ENCODE assay signal across 8 cellular contexts in the genomic region with DNA sequence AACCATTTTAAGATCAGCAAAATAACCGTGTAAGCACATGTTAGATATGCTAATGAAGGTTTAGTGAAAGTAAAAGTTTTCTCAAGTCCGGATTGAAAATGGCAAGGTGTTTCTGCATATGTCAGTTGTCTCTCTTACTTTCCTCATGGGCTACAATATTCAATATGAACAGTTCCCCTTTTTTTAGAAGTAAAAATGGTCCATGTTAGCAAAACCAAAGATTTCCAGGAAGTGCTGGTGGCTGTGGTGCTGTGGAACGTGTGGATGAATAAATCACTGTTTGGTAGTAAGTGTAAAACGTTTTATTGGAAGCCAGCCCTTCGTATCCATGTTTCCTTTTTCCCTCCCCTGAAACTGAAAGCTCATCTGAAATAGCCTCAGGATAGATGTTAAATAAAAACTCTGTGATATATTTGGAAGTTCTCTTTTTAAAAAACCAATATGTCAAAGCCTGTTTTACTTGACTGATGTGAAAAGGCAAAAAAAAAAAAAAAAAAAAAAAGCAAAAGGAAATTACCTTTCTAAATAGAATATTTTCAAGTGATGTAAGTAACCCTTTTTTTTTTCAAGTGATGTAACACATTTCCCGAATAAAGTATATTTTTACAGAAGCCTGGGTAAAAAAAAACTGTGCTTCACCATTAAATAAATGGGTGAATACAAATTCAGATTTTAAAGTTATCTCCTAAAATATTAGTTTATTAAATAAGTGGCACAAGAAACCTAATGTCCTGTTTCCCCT. TPM values are rescaled to one million over a fixed set of nuclear protein-coding genes. Genes with fewer than 3 reads are reported as not detected.
DNase-seq lines count a peak whose midpoint lies in the region; ATAC-seq and TF ChIP-seq lines count a peak whose summit lies in the region.

No MANE protein-coding gene starts in this region.

- H3K4me3 Mint-ChIP-seq in central memory CD8-positive, alpha-beta T cell = peak overlapping the region; percentile 79

- H3K36me3 ChIP-seq in osteoblast (ENCODE audit: insufficient read depth, low read length) = no peaks in the 10 kb centered on the region

- peaks cover 5% of the 10 kb centered on the region for H3K9me3 Mint-ChIP-seq in central memory CD8-positive, alpha-beta T cell

- H3K27me3 Mint-ChIP-seq in central memory CD8-positive, alpha-beta T cell = no peaks in the 10 kb centered on the region

- in situ Hi-C loops in G401 (cut with HindIII; ENCODE audit: low sequenced_read_pairs) = no loop called here

- H2AFZ ChIP-seq in osteoblast (ENCODE audit: low read length) = peak overlapping the region; percentile 61

- peak; percentile 68 for ATAC-seq in GM18909 (IDR thresholded peaks at IDR 0.05; ENCODE audit: poor library complexity, unreplicated experiment)
- peak; percentile 73 for ATAC-seq in HG03159 (IDR thresholded peaks at IDR 0.05; ENCODE audit: unreplicated experiment)
- ATAC-seq in central memory CD8-positive, alpha-beta T cell (replicated peaks; ENCODE audit: extremely low read depth, poor library complexity, severe bottlenecking) = peak; percentile 30

- no peak overlapping the region for H3K27ac ChIP-seq in osteoblast (ENCODE audit: low read depth, low read length)

- H3K9me3 ChIP-seq in osteoblast (ENCODE audit: low read depth, low read length) = no peaks in the 10 kb centered on the region

- peak overlapping the region; percentile 82 for H3K27ac Mint-ChIP-seq in central memory CD8-positive, alpha-beta T cell (ENCODE audit: low read depth)

- peak overlapping the region; percentile 71 for H3K4me2 ChIP-seq in osteoblast (ENCODE audit: insufficient read depth, low read length)

- peaks cover 8% of the 10 kb centered on the region for H3K27me3 ChIP-seq in osteoblast (ENCODE audit: insufficient read depth, low read length)

- H3K79me2 ChIP-seq in osteoblast (ENCODE audit: insufficient read depth, low read length) = no peaks in the 10 kb centered on the region

- no peak for TF ChIP-seq CTCF in osteoblast (IDR thresholded peaks at IDR 0.05; ENCODE audit: extremely low read depth, low read depth, low read length)

- DNase-seq in central memory CD8-positive, alpha-beta T cell (ENCODE audit: low spot score in 2 of 2) = no peak
- no peak for DNase-seq in osteoblast (ENCODE audit: insufficient read length, low spot score, missing footprints)
- no peak for DNase-seq in G401 (ENCODE audit: low spot score)
- no peak for DNase-seq in stimulated activated CD4-positive, alpha-beta T cell treated with anti-CD3 and anti-CD28 coated beads, Interleukin-2, amount 100 ng/mL, for 48 hours
- DNase-seq in activated CD8-positive, alpha-beta memory T cell treated with anti-CD3 and anti-CD28 coated beads for 24 hours = no peak
- DNase-seq in GM19238 (ENCODE audit: insufficient read length, low spot score) = no peak

- H3K36me3 Mint-ChIP-seq in central memory CD8-positive, alpha-beta T cell (ENCODE audit: insufficient read depth) = peaks cover 6% of the 10 kb centered on the region

- peak overlapping the region; percentile 49 for H3K4me3 ChIP-seq in osteoblast (ENCODE audit: insufficient read depth, low read length)

- H3K4me1 Mint-ChIP-seq in central memory CD8-positive, alpha-beta T cell = peaks cover 26% of the 10 kb centered on the region

- H4K20me1 ChIP-seq in osteoblast (ENCODE audit: insufficient read depth, low read length) = no peaks in the 10 kb centered on the region

- no peaks in the 10 kb centered on the region for H3K4me1 ChIP-seq in osteoblast (ENCODE audit: insufficient read depth, low read length)

RNA-seq across cellular contexts. Expression of a gene that starts 41.9 kb away (rescaled TPM):
- 0.36 and 0.88 TPM in 2 replicates for total RNA-seq in osteoblast
- not detected in 2 replicates for total RNA-seq in G401 (2014; rRNA removed; shearing (Covaris generic))
